In genomic region chr19:6773323-6773931, GRCh38 we compare ENCODE assay signal across 8 cellular contexts. TPM values are rescaled to one million over a fixed set of nuclear protein-coding genes. Genes with fewer than 3 reads are reported as not detected.
DNase-seq lines count a peak whose midpoint lies in the region; ATAC-seq, FAIRE-seq and TF ChIP-seq lines count a peak whose summit lies in the region.

No MANE protein-coding gene starts in this region.

- ATAC-seq in GM19397 (IDR thresholded peaks at IDR 0.05; ENCODE audit: unreplicated experiment): peak; percentile 37
- peak; percentile 60 for ATAC-seq in GM12878
- ATAC-seq in psoas muscle: no peak
- no peak for ATAC-seq in GM21786 (IDR thresholded peaks at IDR 0.05; ENCODE audit: unreplicated experiment)
- no peak for ATAC-seq in GM18520 (IDR thresholded peaks at IDR 0.05; ENCODE audit: unreplicated experiment)

- POLR2A ChIA-PET in OCI-LY7 (lab: Charles Lee) (interaction anchor here (0.9 to 3.9 kb wide), 6 partner anchors 9 to 36 kb away, joined by 3 to 25 read pairs (median 6); partner anchors contain the start of gene GPR108), GM12878 (lab: Charles Lee) (interaction anchor here (0.6 to 4.3 kb wide), 17 partner anchors 8 to 401 kb away, joined by 3 to 72 read pairs (median 4); partner anchors contain the start of genes ALKBH7, DENND1C and GPR108)

- no peak for TF ChIP-seq RAD21 in GM12878 (IDR thresholded peaks at IDR 0.05; ENCODE audit: insufficient read depth, low read depth, low read length)

- in situ Hi-C loops in GM12878 (cut with MboI): no loop called here

- no TSS peak for BruUV-seq in OCI-LY7 (replicated peaks; lab: Mats Ljungman, UMichigan)
- BruUV-seq in GM12878 (replicated peaks; lab: Mats Ljungman, UMichigan): no TSS peak

- H3K9me3 ChIP-seq in OCI-LY7 (ENCODE audit: low read length) (no peaks in the 10 kb centered on the region), GM12878 (replicated peaks; ENCODE audit: control insufficient read depth, insufficient read depth, low read length) (no peaks in the 10 kb centered on the region; the same call in 2 of the 3 replicates), psoas muscle (no peaks in the 10 kb centered on the region)

- CTCF ChIA-PET in OCI-LY7 (lab: Charles Lee; ENCODE audit: unreplicated experiment) (no interaction called here), GM12878 (lab: Yijun Ruan, JAX) (interaction anchor here (0.7 to 7.3 kb wide), 9 partner anchors 18 to 256 kb away, joined by 3 to 79 read pairs (median 5); no protein-coding TSS in a partner anchor)

- H3K27me3 ChIP-seq in GM12878 (replicated peaks in 1 of 2; ENCODE audit: control insufficient read depth in 2 of 2, insufficient read depth in 2 of 2, low read length in 1 of 2): no peaks in the 10 kb centered on the region
- peaks cover 0 to under 1% (median 0%) of the 10 kb centered on the region in 3 donors for H3K27me3 ChIP-seq in psoas muscle (ENCODE audit: insufficient read depth in 3 of 3, low read length in 2 of 3)

- peak overlapping the region; percentile 88 for H3K27ac ChIP-seq in OCI-LY7 (ENCODE audit: low read depth, low read length, poor library complexity, severe bottlenecking)
- peak overlapping the region; percentile 94 for H3K27ac ChIP-seq in GM12878 (ENCODE audit: control insufficient read depth, insufficient read depth)
- H3K27ac ChIP-seq in psoas muscle: no peak overlapping the region

- intact Hi-C loops in OCI-LY7 (cut with micrococcal nuclease; ENCODE audit: unreplicated experiment): loop anchor here (1.0 kb wide), 1 partner anchor 36 kb away; the partner anchor contains the start of gene GPR108
- intact Hi-C loops in GM12878 (cut with micrococcal nuclease; ENCODE audit: unreplicated experiment): loop anchor here (2.0 kb wide), 1 partner anchor 89 kb away; no protein-coding TSS in a partner anchor
- intact Hi-C loops in psoas muscle (cut with DNase I): loop anchor here in 1 of 2 donors (2.0 kb wide), 1 partner anchor 141 kb away; no protein-coding TSS in a partner anchor

- peak overlapping the region; percentile 72 for H3K4me2 ChIP-seq in OCI-LY7 (ENCODE audit: low read length)
- H3K4me2 ChIP-seq in GM12878 (ENCODE audit: control insufficient read depth, insufficient read depth): peak overlapping the region; percentile 83

- TF ChIP-seq POLR2A in GM12878 (IDR thresholded peaks at IDR 0.05; ENCODE audit: low read depth, low read length): peak; percentile 66

- no peak for FAIRE-seq in GM12878 (lab: Jason Lieb, UNC)

- H3K79me2 ChIP-seq in OCI-LY7 (ENCODE audit: insufficient read depth, low read depth, low read length) (peaks cover 55% of the 10 kb centered on the region), GM12878 (ENCODE audit: control insufficient read depth, insufficient read depth, low read length) (peaks cover 51% of the 10 kb centered on the region)

- H3K4me1 ChIP-seq in OCI-LY7 (ENCODE audit: insufficient read depth, low read length, poor library complexity, severe bottlenecking): peaks cover 37% of the 10 kb centered on the region
- H3K4me1 ChIP-seq in GM12878 (ENCODE audit: control insufficient read depth, insufficient read depth, low read length): peaks cover 26% of the 10 kb centered on the region
- H3K4me1 ChIP-seq in psoas muscle: no peaks in the 10 kb centered on the region

- TF ChIP-seq CTCF in OCI-LY7 (conservative IDR thresholded peaks at IDR 0.05; ENCODE audit: low read length): no peak
- no peak for TF ChIP-seq CTCF in GM12878 (IDR thresholded peaks at IDR 0.05 in 2 of 3, conservative IDR thresholded peaks at IDR 0.05 in 1 of 3; ENCODE audit: control insufficient read depth in 2 of 3, extremely low read depth in 1 of 3, insufficient read depth in 1 of 3, low read depth in 3 of 3, low read length in 3 of 3)
- TF ChIP-seq CTCF in psoas muscle (IDR thresholded peaks at IDR 0.05): no peak

- H3K9ac ChIP-seq in GM12878 (ENCODE audit: control insufficient read depth, insufficient read depth, low read length): peak overlapping the region; percentile 92

- H3K36me3 ChIP-seq in OCI-LY7 (ENCODE audit: insufficient read depth, low read length): peaks cover 38% of the 10 kb centered on the region
- H3K36me3 ChIP-seq in GM12878 (ENCODE audit: control insufficient read depth in 2 of 2, insufficient read depth in 2 of 2, low read length in 1 of 2): no peaks in the 10 kb centered on the region
- H3K36me3 ChIP-seq in psoas muscle (ENCODE audit: insufficient read depth in 1 of 2, low read depth in 1 of 2): no peaks in the 10 kb centered on the region

- TF ChIP-seq EP300 in GM12878 (IDR thresholded peaks at IDR 0.05; ENCODE audit: borderline replicate concordance in 1 of 2, control insufficient read depth in 1 of 2, low read depth in 2 of 2, low read length in 2 of 2): no peak

- H4K20me1 ChIP-seq in OCI-LY7 (ENCODE audit: insufficient read depth, low read length): 0 out of 2 replicates have a peak, but pooled peaks cover 3% of the 10 kb centered on the region
- H4K20me1 ChIP-seq in GM12878 (ENCODE audit: control insufficient read depth, insufficient read depth): no peaks in the 10 kb centered on the region

- no peak overlapping the region for H2AFZ ChIP-seq in OCI-LY7 (ENCODE audit: low read length)
- peak overlapping the region; percentile 28 for H2AFZ ChIP-seq in GM12878 (ENCODE audit: control insufficient read depth, low read depth, low read length)

- 5% methylated on average over 3 of the region's 8 CpGs for WGBS in GM12878 (ENCODE audit: insufficient coverage, insufficient replicate concordance, low lambda C conversion rate, missing lambda C conversion rate)
- 34 to 45% (median 39%) methylated on average over 8 of the region's 8 CpGs for WGBS in psoas muscle, 3 donors

- H3K4me3 ChIP-seq in OCI-LY7 (ENCODE audit: low read depth, low read length, poor library complexity, severe bottlenecking) (peak overlapping the region; percentile 83), GM12878 (peak overlapping the region; percentile 96), psoas muscle (peak overlapping the region; percentile 46)

- RAD21 ChIA-PET in GM12878 (lab: Charles Lee; ENCODE audit: unreplicated experiment): interaction anchor here (0.6 to 8.3 kb wide), 15 partner anchors 8 to 257 kb away, joined by 3 to 98 read pairs (median 4); partner anchors contain the start of gene GPR108

- H3K9me2 ChIP-seq in OCI-LY7 (ENCODE audit: insufficient read depth, low read length): no peaks in the 10 kb centered on the region

- SMC1A ChIA-PET in GM12878 (lab: Charles Lee; ENCODE audit: uncharacterized antibody, unreplicated experiment): interaction anchor here (0.9 to 5.0 kb wide), 9 partner anchors 8 to 257 kb away, joined by 3 to 36 read pairs (median 7); partner anchors contain the start of gene GPR108

- DNase-seq in OCI-LY7 (ENCODE audit: low spot score) (peak; percentile 89), GM12878 (ENCODE audit: low read depth, low spot score) (peak; percentile 64), psoas muscle (peak in 1 of 2 donors; percentile 60), AG08395 (ENCODE audit: low spot score) (no peak), HT-29 (ENCODE audit: low spot score) (no peak)

RNA-seq across cellular contexts. Expression of gene VAV1, which starts 0.9 kb away (rescaled TPM):
- total RNA-seq in OCI-LY7 (2014; rRNA removed; shearing (Covaris generic)): 76.1 and 90.7 TPM in 2 replicates
- total RNA-seq in OCI-LY7 (2022) (92.7 and 107 TPM in 2 replicates), GM12878 (2014; rRNA removed) (46.4 and 50.7 TPM in 2 replicates), GM12878 (2014; rRNA removed; fragmentation: Illumina TruSeq; extraction: Trizol) (39.9 and 44.5 TPM in 2 replicates), GM12878 (2021) (65.4 and 76.8 TPM in 2 replicates), psoas muscle (1 to 10 TPM; 1.1 to 1.8 (median 1.7) TPM)
- 110 and 115 TPM in 2 replicates for total RNA-seq in GM12878 (2013; cell fraction: nucleolus; rRNA removed)
- 25.3 TPM for polyA plus RNA-seq in GM12878 (2011; ENCODE audit: low read depth)
- polyA plus RNA-seq in GM12878 (2011; rRNA removed) (21.9 and 36.9 TPM in 2 replicates), GM12878 (2014; fragmentation: Illumina TruSeq; extraction: Trizol) (31.2 and 47.2 TPM in 2 replicates), GM12878 (2014; fragmentation: Nextera tagmentation; extraction: Ambion mirVana) (1 to 10 TPM; 1.6 to 4.3 TPM), GM12878 (2014; rRNA removed) (48.5 and 52.7 TPM in 2 replicates), GM12878 (2016; fragmentation: Nextera tagmentation; extraction: Ambion mirVana) (10 to 100 TPM; 15.0 to 15.9 TPM), psoas muscle (under 1 TPM; 0.20 to 0.39 (median 0.38) TPM)
- polyA plus RNA-seq in GM12878 (2011; cell fraction: cytosol; rRNA removed): 34.2 and 36.5 TPM in 2 replicates
- 72.6 and 89.0 TPM in 2 replicates for polyA plus RNA-seq in GM12878 (2011; cell fraction: nucleus; rRNA removed)
- polyA plus RNA-seq in GM12878 (2012): 40.7 and 41.8 TPM in 2 replicates
- 51.5 and 71.1 TPM in 2 replicates for polyA minus RNA-seq in GM12878 (2011; rRNA and poly(A)+ RNA removed)
- polyA minus RNA-seq in GM12878 (2011; cell fraction: cytosol; rRNA and poly(A)+ RNA removed): 14.2 and 18.7 TPM in 2 replicates
- polyA minus RNA-seq in GM12878 (2011; cell fraction: nucleus; rRNA and poly(A)+ RNA removed): 61.3 and 87.1 TPM in 2 replicates
- 0.15 and 0.57 TPM in 2 replicates for total RNA-seq in HT-29 (2014; rRNA removed; shearing (Covaris generic))

RNA-seq across cellular contexts. Expression of gene SH2D3A, which starts 6.2 kb away (rescaled TPM):
- 7.8 and 8.5 TPM in 2 replicates for total RNA-seq in OCI-LY7 (2014; rRNA removed; shearing (Covaris generic))
- total RNA-seq in OCI-LY7 (2022): 9.8 and 13.3 TPM in 2 replicates
- 22.3 and 28.0 TPM in 2 replicates for total RNA-seq in GM12878 (2013; cell fraction: nucleolus; rRNA removed)
- total RNA-seq in GM12878 (2014; rRNA removed): 16.8 and 20.6 TPM in 2 replicates
- total RNA-seq in GM12878 (2014; rRNA removed; fragmentation: Illumina TruSeq; extraction: Trizol): 6.0 and 8.7 TPM in 2 replicates
- 18.8 and 20.6 TPM in 2 replicates for total RNA-seq in GM12878 (2021)
- 3.4 TPM for polyA plus RNA-seq in GM12878 (2011; ENCODE audit: low read depth)
- polyA plus RNA-seq in GM12878 (2011; rRNA removed): 4.9 and 6.6 TPM in 2 replicates
- 9.7 and 13.5 TPM in 2 replicates for polyA plus RNA-seq in GM12878 (2011; cell fraction: cytosol; rRNA removed)
- 23.6 and 26.4 TPM in 2 replicates for polyA plus RNA-seq in GM12878 (2011; cell fraction: nucleus; rRNA removed)
- polyA plus RNA-seq in GM12878 (2012): 9.2 and 9.4 TPM in 2 replicates
- 3.4 and 7.7 TPM in 2 replicates for polyA plus RNA-seq in GM12878 (2014; fragmentation: Illumina TruSeq; extraction: Trizol)
- 1 to 10 TPM in 1 of 2 experiments, under 1 TPM in 1; 0.77 to 1.4 TPM for polyA plus RNA-seq in GM12878 (2014; fragmentation: Nextera tagmentation; extraction: Ambion mirVana)
- 24.4 and 24.7 TPM in 2 replicates for polyA plus RNA-seq in GM12878 (2014; rRNA removed)
- 10 to 100 TPM; 10.3 to 12.9 TPM for polyA plus RNA-seq in GM12878 (2016; fragmentation: Nextera tagmentation; extraction: Ambion mirVana)
- 5.2 and 14.0 TPM in 2 replicates for polyA minus RNA-seq in GM12878 (2011; rRNA and poly(A)+ RNA removed)
- polyA minus RNA-seq in GM12878 (2011; cell fraction: cytosol; rRNA and poly(A)+ RNA removed): 2.8 and 4.4 TPM in 2 replicates
- polyA minus RNA-seq in GM12878 (2011; cell fraction: nucleus; rRNA and poly(A)+ RNA removed): 12.5 and 12.8 TPM in 2 replicates
- total RNA-seq in psoas muscle: under 1 TPM in 1 of 4 donors, not detected in 3; 0.13 TPM
- polyA plus RNA-seq in psoas muscle: under 1 TPM; 0.07 to 0.17 (median 0.10) TPM
- 110 and 119 TPM in 2 replicates for total RNA-seq in HT-29 (2014; rRNA removed; shearing (Covaris generic))

RNA-seq across cellular contexts. Expression of gene TRIP10, which starts 33.9 kb away (rescaled TPM):
- total RNA-seq in OCI-LY7 (2014; rRNA removed; shearing (Covaris generic)): 16.1 and 22.2 TPM in 2 replicates
- total RNA-seq in OCI-LY7 (2022) (19.9 TPM in 2 replicates), GM12878 (2014; rRNA removed) (34.6 and 39.5 TPM in 2 replicates), GM12878 (2014; rRNA removed; fragmentation: Illumina TruSeq; extraction: Trizol) (28.1 and 28.5 TPM in 2 replicates), GM12878 (2021) (48.6 and 52.7 TPM in 2 replicates), psoas muscle (100 to 1,000 TPM; 215 to 264 (median 223) TPM)
- total RNA-seq in GM12878 (2013; cell fraction: nucleolus; rRNA removed): 35.0 and 37.1 TPM in 2 replicates
- polyA plus RNA-seq in GM12878 (2011; ENCODE audit: low read depth): 18.9 TPM
- polyA plus RNA-seq in GM12878 (2011; rRNA removed) (30.1 and 44.0 TPM in 2 replicates), GM12878 (2014; fragmentation: Illumina TruSeq; extraction: Trizol) (34.7 and 38.5 TPM in 2 replicates), GM12878 (2014; fragmentation: Nextera tagmentation; extraction: Ambion mirVana) (1 to 10 TPM in 1 of 2 experiments, under 1 TPM in 1; 0.79 to 2.2 TPM), GM12878 (2014; rRNA removed) (54.5 and 56.3 TPM in 2 replicates), GM12878 (2016; fragmentation: Nextera tagmentation; extraction: Ambion mirVana) (10 to 100 TPM; 26.6 to 30.4 TPM), psoas muscle (100 to 1,000 TPM; 104 to 297 (median 234) TPM)
- polyA plus RNA-seq in GM12878 (2011; cell fraction: cytosol; rRNA removed): 35.9 and 44.6 TPM in 2 replicates
- polyA plus RNA-seq in GM12878 (2011; cell fraction: nucleus; rRNA removed): 86.8 and 103 TPM in 2 replicates
- 42.0 and 53.2 TPM in 2 replicates for polyA plus RNA-seq in GM12878 (2012)
- 18.0 and 29.1 TPM in 2 replicates for polyA minus RNA-seq in GM12878 (2011; rRNA and poly(A)+ RNA removed)
- polyA minus RNA-seq in GM12878 (2011; cell fraction: cytosol; rRNA and poly(A)+ RNA removed): 17.6 and 19.0 TPM in 2 replicates
- polyA minus RNA-seq in GM12878 (2011; cell fraction: nucleus; rRNA and poly(A)+ RNA removed): 16.3 and 21.9 TPM in 2 replicates
- total RNA-seq in HT-29 (2014; rRNA removed; shearing (Covaris generic)): 63.7 and 65.7 TPM in 2 replicates

RNA-seq across cellular contexts. Expression of gene GPR108, which starts 36.0 kb away (rescaled TPM):
- total RNA-seq in OCI-LY7 (2014; rRNA removed; shearing (Covaris generic)): 77.5 and 88.3 TPM in 2 replicates
- total RNA-seq in OCI-LY7 (2022): 63.2 and 73.2 TPM in 2 replicates
- 37.2 and 42.9 TPM in 2 replicates for total RNA-seq in GM12878 (2013; cell fraction: nucleolus; rRNA removed)
- total RNA-seq in GM12878 (2014; rRNA removed): 63.1 and 67.7 TPM in 2 replicates
- 42.7 and 43.8 TPM in 2 replicates for total RNA-seq in GM12878 (2014; rRNA removed; fragmentation: Illumina TruSeq; extraction: Trizol)
- total RNA-seq in GM12878 (2021): 64.7 and 71.0 TPM in 2 replicates
- polyA plus RNA-seq in GM12878 (2011; ENCODE audit: low read depth): 17.1 TPM
- polyA plus RNA-seq in GM12878 (2011; rRNA removed): 33.6 and 56.2 TPM in 2 replicates
- polyA plus RNA-seq in GM12878 (2011; cell fraction: cytosol; rRNA removed): 81.3 and 87.6 TPM in 2 replicates
- 178 and 218 TPM in 2 replicates for polyA plus RNA-seq in GM12878 (2011; cell fraction: nucleus; rRNA removed)
- polyA plus RNA-seq in GM12878 (2012): 53.1 and 59.7 TPM in 2 replicates
- 28.9 and 56.1 TPM in 2 replicates for polyA plus RNA-seq in GM12878 (2014; fragmentation: Illumina TruSeq; extraction: Trizol)
- 10 to 100 TPM in 1 of 2 experiments, 1 to 10 TPM in 1; 4.4 to 17.6 TPM for polyA plus RNA-seq in GM12878 (2014; fragmentation: Nextera tagmentation; extraction: Ambion mirVana)
- 81.1 and 87.2 TPM in 2 replicates for polyA plus RNA-seq in GM12878 (2014; rRNA removed)
- polyA plus RNA-seq in GM12878 (2016; fragmentation: Nextera tagmentation; extraction: Ambion mirVana): 10 to 100 TPM; 57.9 to 63.1 TPM
- polyA minus RNA-seq in GM12878 (2011; rRNA and poly(A)+ RNA removed): 74.5 TPM in 2 replicates
- 17.3 and 27.0 TPM in 2 replicates for polyA minus RNA-seq in GM12878 (2011; cell fraction: cytosol; rRNA and poly(A)+ RNA removed)
- polyA minus RNA-seq in GM12878 (2011; cell fraction: nucleus; rRNA and poly(A)+ RNA removed): 32.6 and 40.9 TPM in 2 replicates
- 10 to 100 TPM; 12.5 to 27.8 (median 21.3) TPM for total RNA-seq in psoas muscle
- polyA plus RNA-seq in psoas muscle: 10 to 100 TPM; 19.3 to 25.7 (median 25.0) TPM
- 43.8 and 74.2 TPM in 2 replicates for total RNA-seq in HT-29 (2014; rRNA removed; shearing (Covaris generic))

RNA-seq across cellular contexts. Expression of gene C3, which starts 53.0 kb away (rescaled TPM):
- 0.13 and 0.57 TPM in 2 replicates for total RNA-seq in OCI-LY7 (2014; rRNA removed; shearing (Covaris generic))
- total RNA-seq in OCI-LY7 (2022) (0.74 TPM in 1 of 2 replicates, not detected in the other), GM12878 (2014; rRNA removed) (0.28 and 1.6 TPM in 2 replicates), GM12878 (2014; rRNA removed; fragmentation: Illumina TruSeq; extraction: Trizol) (0.54 and 1.1 TPM in 2 replicates), GM12878 (2021) (5.9 and 6.7 TPM in 2 replicates), psoas muscle (100 to 1,000 TPM in 2 of 4 donors, 10 to 100 TPM in 2; 78.6 to 120 (median 94.9) TPM)
- 3.1 and 4.3 TPM in 2 replicates for total RNA-seq in GM12878 (2013; cell fraction: nucleolus; rRNA removed)
- not detected for polyA plus RNA-seq in GM12878 (2011; ENCODE audit: low read depth)
- polyA plus RNA-seq in GM12878 (2011; rRNA removed) (1.1 and 1.9 TPM in 2 replicates), GM12878 (2014; fragmentation: Illumina TruSeq; extraction: Trizol) (0.79 and 3.0 TPM in 2 replicates), GM12878 (2014; fragmentation: Nextera tagmentation; extraction: Ambion mirVana) (1 to 10 TPM in 1 of 2 experiments, under 1 TPM in 1; 0.64 to 2.7 TPM), GM12878 (2014; rRNA removed) (0.95 and 2.2 TPM in 2 replicates), GM12878 (2016; fragmentation: Nextera tagmentation; extraction: Ambion mirVana) (under 1 TPM; 0.20 to 0.25 TPM), psoas muscle (10 to 100 TPM; 37.7 to 88.8 (median 72.7) TPM)
- 1.5 and 1.9 TPM in 2 replicates for polyA plus RNA-seq in GM12878 (2011; cell fraction: cytosol; rRNA removed)
- polyA plus RNA-seq in GM12878 (2011; cell fraction: nucleus; rRNA removed): 1.9 and 2.6 TPM in 2 replicates
- polyA plus RNA-seq in GM12878 (2012): 0.30 and 0.48 TPM in 2 replicates
- polyA minus RNA-seq in GM12878 (2011; rRNA and poly(A)+ RNA removed): 2.0 and 2.3 TPM in 2 replicates
- polyA minus RNA-seq in GM12878 (2011; cell fraction: cytosol; rRNA and poly(A)+ RNA removed): 48.6 and 52.2 TPM in 2 replicates
- 4.1 and 16.8 TPM in 2 replicates for polyA minus RNA-seq in GM12878 (2011; cell fraction: nucleus; rRNA and poly(A)+ RNA removed)
- total RNA-seq in HT-29 (2014; rRNA removed; shearing (Covaris generic)): 0.64 TPM in 1 of 2 replicates, not detected in the other

Comparison
In these comparisons a context has a peak if more than half of its experiments do, and no peak if none do; other contexts are left out.
1. ATAC-seq: peak in GM19397 (single experiment) and GM12878 (single experiment); none in psoas muscle (0 of 4), GM21786 (single experiment) and GM18520 (single experiment).
2. DNase-seq: peak in OCI-LY7 (single experiment) and GM12878 (single experiment); none in AG08395 (single experiment) and HT-29 (single experiment).
3. H3K4me3 ChIP-seq: peak in every context shown above with its lines; median percentile 96 in GM12878; 83 in OCI-LY7; 46 in psoas muscle.
4. RNA of gene VAV1, which starts 0.9 kb away (total RNA-seq): 76.1 to 107 TPM in OCI-LY7 and 39.9 to 115 TPM in GM12878; 1.1 to 1.8 TPM in psoas muscle and 0.15 to 0.57 TPM in HT-29; every median in the first group is over 10 times any median in the second.
5. RNA of gene SH2D3A, which starts 6.2 kb away (total RNA-seq): 110 to 119 TPM in HT-29, 6.0 to 28.0 TPM in GM12878 and 7.8 to 13.3 TPM in OCI-LY7; 0.13 TPM in psoas muscle; every median in the first group is over 4 times any median in the second.